In genomic region chr10:13809447-13809846, GRCh38 we compare ENCODE assay signal across 1 cellular context.
TF ChIP-seq lines count a peak whose summit lies in the region.

No MANE protein-coding gene starts in this region.

TF ChIP-seq in H1, 55 proteins besides CTCF, POLR2A, EP300 and RAD21:
- TF ChIP-seq GTF2F1 (IDR thresholded peaks at IDR 0.05; ENCODE audit: borderline replicate concordance, low read depth, low read length), result no peak
- peak; percentile 88 for TF ChIP-seq TEAD4 (IDR thresholded peaks at IDR 0.05; ENCODE audit: low read depth, low read length)
- TF ChIP-seq NANOG (IDR thresholded peaks at IDR 0.05; ENCODE audit: insufficient read depth, low read depth, low read length, poor library complexity, severe bottlenecking), result no peak
- TF ChIP-seq BACH1 (IDR thresholded peaks at IDR 0.05; ENCODE audit: low read length), result no peak
